1 cellular context compared by ENCODE assay signal in the genomic region with DNA sequence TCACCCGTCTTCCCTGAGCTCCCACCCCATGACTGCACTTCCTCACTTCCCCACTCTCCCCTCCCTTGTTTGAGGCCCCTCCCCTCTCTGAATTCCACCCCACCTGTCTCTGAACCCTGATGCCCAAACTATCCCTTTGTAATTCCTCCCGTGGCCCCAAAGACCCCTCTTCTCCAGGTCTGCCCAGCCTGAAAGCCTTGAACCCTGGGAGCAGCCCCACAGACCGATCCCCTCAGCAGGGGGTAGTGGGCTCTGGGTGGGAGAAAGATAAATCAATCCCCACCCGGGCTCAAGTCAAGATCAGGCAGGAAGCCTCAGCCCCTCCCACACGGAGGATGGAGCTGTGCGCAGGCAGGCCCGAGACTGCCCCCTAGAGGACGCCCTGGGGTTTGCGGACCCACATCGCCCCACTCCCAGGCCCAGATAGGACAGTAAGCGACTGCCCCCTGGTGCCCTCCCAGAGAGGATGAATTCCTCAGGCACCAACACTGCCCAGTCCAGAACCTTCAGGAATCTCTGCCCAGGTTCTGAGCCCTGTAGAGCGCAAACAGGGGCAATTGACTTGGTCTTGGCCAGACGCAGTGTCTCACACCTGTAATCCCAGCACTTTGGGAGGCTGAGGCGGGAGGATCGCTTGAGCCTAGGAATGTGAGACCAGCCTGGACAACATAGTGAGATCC.
TF ChIP-seq lines count a peak whose summit lies in the region.

No MANE protein-coding gene starts in this region.

TF ChIP-seq in K562, 482 proteins besides CTCF, POLR2A, EP300 and RAD21 (continued from another document and continues in another):
- TF ChIP-seq, protein P1, sequence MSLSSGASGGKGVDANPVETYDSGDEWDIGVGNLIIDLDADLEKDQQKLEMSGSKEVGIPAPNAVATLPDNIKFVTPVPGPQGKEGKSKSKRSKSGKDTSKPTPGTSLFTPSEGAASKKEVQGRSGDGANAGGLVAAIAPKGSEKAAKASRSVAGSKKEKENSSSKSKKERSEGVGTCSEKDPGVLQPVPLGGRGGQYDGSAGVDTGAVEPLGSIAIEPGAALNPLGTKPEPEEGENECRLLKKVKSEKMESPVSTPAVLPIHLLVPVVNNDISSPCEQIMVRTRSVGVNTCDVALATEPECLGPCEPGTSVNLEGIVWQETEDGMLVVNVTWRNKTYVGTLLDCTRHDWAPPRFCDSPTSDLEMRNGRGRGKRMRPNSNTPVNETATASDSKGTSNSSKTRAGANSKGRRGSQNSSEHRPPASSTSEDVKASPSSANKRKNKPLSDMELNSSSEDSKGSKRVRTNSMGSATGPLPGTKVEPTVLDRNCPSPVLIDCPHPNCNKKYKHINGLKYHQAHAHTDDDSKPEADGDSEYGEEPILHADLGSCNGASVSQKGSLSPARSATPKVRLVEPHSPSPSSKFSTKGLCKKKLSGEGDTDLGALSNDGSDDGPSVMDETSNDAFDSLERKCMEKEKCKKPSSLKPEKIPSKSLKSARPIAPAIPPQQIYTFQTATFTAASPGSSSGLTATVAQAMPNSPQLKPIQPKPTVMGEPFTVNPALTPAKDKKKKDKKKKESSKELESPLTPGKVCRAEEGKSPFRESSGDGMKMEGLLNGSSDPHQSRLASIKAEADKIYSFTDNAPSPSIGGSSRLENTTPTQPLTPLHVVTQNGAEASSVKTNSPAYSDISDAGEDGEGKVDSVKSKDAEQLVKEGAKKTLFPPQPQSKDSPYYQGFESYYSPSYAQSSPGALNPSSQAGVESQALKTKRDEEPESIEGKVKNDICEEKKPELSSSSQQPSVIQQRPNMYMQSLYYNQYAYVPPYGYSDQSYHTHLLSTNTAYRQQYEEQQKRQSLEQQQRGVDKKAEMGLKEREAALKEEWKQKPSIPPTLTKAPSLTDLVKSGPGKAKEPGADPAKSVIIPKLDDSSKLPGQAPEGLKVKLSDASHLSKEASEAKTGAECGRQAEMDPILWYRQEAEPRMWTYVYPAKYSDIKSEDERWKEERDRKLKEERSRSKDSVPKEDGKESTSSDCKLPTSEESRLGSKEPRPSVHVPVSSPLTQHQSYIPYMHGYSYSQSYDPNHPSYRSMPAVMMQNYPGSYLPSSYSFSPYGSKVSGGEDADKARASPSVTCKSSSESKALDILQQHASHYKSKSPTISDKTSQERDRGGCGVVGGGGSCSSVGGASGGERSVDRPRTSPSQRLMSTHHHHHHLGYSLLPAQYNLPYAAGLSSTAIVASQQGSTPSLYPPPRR (CRISPR knock-in tag; IDR thresholded peaks at IDR 0.05; ENCODE audit: borderline replicate concordance): no peak
- TF ChIP-seq SMARCA4 (IDR thresholded peaks at IDR 0.05) (no peak), ZNF121 (CRISPR knock-in tag; conservative IDR thresholded peaks at IDR 0.05) (peak; percentile 100), ZNF561 (CRISPR knock-in tag; conservative IDR thresholded peaks at IDR 0.05) (no peak), ZBTB7A (IDR thresholded peaks at IDR 0.05; ENCODE audit: borderline replicate concordance, control insufficient read depth, low read depth, low read length) (no peak; the same call in none of the 2 replicates), NCOA6 (IDR thresholded peaks at IDR 0.05) (no peak), RFX5 (IDR thresholded peaks at IDR 0.05; ENCODE audit: low read depth, low read length) (peak; percentile 60; the same call in 1 of the 2 replicates), PHF8 (IDR thresholded peaks at IDR 0.05; ENCODE audit: borderline replicate concordance, low read length) (no peak), CBX2 (IDR thresholded peaks at IDR 0.05; ENCODE audit: insufficient read depth, low read length, poor library complexity, severe bottlenecking) (no peak), MYBL2 (IDR thresholded peaks at IDR 0.05; ENCODE audit: low read depth) (no peak), MYBL2 (CRISPR knock-in tag; IDR thresholded peaks at IDR 0.05; ENCODE audit: borderline replicate concordance) (no peak), TSC22D4 (tag; IDR thresholded peaks at IDR 0.05) (no peak), DNMT1 (IDR thresholded peaks at IDR 0.05) (no peak), TCFL5 (CRISPR knock-in tag; conservative IDR thresholded peaks at IDR 0.05) (no peak), CBFA2T2 (conservative IDR thresholded peaks at IDR 0.05) (no peak), CREM (IDR thresholded peaks at IDR 0.05; ENCODE audit: low read depth) (peak; percentile 78), NFE2L1 (tag; IDR thresholded peaks at IDR 0.05; ENCODE audit: borderline replicate concordance, low read depth) (no peak), ZKSCAN1 (IDR thresholded peaks at IDR 0.05; ENCODE audit: low read depth, low read length) (peak; percentile 82; the same call in 1 of the 2 replicates), PHTF2 (CRISPR knock-in tag; IDR thresholded peaks at IDR 0.05) (no peak), TRIM24 (IDR thresholded peaks at IDR 0.05) (no peak), ZKSCAN3 (CRISPR knock-in tag; IDR thresholded peaks at IDR 0.05) (no peak), FOXP1 (CRISPR knock-in tag; IDR thresholded peaks at IDR 0.05) (peak; percentile 80; the same call in 1 of the 2 replicates), BCOR (IDR thresholded peaks at IDR 0.05) (peak; percentile 95), KDM5B (IDR thresholded peaks at IDR 0.05; ENCODE audit: insufficient replicate concordance, low read depth, low read length) (no peak), ZFPM2 (CRISPR knock-in tag; IDR thresholded peaks at IDR 0.05) (no peak), RBFOX2 (IDR thresholded peaks at IDR 0.05; ENCODE audit: low read depth, low read length) (no peak), MAZ (CRISPR knock-in tag; conservative IDR thresholded peaks at IDR 0.05 in 1 of 2, IDR thresholded peaks at IDR 0.05 in 1 of 2) (peak; percentile 97 to 99), HDAC8 (tag; IDR thresholded peaks at IDR 0.05) (peak; percentile 53; the same call in 1 of the 2 replicates), SMARCB1 (IDR thresholded peaks at IDR 0.05; ENCODE audit: insufficient read length, low read depth) (no peak), ZNF589 (CRISPR knock-in tag; IDR thresholded peaks at IDR 0.05; ENCODE audit: low read depth) (no peak), FOXJ2 (tag; IDR thresholded peaks at IDR 0.05) (no peak), KLF16 (IDR thresholded peaks at IDR 0.05) (peak; percentile 84), ZNF830 (CRISPR knock-in tag; IDR thresholded peaks at IDR 0.05) (no peak), PHB (CRISPR knock-in tag; IDR thresholded peaks at IDR 0.05) (no peak), U2AF2 (optimal IDR thresholded peaks at IDR 0.05; ENCODE audit: low read depth, low read length) (no peak)
- TF ChIP-seq, protein P2, sequence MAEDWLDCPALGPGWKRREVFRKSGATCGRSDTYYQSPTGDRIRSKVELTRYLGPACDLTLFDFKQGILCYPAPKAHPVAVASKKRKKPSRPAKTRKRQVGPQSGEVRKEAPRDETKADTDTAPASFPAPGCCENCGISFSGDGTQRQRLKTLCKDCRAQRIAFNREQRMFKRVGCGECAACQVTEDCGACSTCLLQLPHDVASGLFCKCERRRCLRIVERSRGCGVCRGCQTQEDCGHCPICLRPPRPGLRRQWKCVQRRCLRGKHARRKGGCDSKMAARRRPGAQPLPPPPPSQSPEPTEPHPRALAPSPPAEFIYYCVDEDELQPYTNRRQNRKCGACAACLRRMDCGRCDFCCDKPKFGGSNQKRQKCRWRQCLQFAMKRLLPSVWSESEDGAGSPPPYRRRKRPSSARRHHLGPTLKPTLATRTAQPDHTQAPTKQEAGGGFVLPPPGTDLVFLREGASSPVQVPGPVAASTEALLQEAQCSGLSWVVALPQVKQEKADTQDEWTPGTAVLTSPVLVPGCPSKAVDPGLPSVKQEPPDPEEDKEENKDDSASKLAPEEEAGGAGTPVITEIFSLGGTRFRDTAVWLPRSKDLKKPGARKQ (CRISPR knock-in tag; IDR thresholded peaks at IDR 0.05): no peak
- TF ChIP-seq, protein P3, sequence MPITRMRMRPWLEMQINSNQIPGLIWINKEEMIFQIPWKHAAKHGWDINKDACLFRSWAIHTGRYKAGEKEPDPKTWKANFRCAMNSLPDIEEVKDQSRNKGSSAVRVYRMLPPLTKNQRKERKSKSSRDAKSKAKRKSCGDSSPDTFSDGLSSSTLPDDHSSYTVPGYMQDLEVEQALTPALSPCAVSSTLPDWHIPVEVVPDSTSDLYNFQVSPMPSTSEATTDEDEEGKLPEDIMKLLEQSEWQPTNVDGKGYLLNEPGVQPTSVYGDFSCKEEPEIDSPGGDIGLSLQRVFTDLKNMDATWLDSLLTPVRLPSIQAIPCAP (CRISPR knock-in tag; IDR thresholded peaks at IDR 0.05; ENCODE audit: borderline replicate concordance): no peak
- TF ChIP-seq, protein P4, sequence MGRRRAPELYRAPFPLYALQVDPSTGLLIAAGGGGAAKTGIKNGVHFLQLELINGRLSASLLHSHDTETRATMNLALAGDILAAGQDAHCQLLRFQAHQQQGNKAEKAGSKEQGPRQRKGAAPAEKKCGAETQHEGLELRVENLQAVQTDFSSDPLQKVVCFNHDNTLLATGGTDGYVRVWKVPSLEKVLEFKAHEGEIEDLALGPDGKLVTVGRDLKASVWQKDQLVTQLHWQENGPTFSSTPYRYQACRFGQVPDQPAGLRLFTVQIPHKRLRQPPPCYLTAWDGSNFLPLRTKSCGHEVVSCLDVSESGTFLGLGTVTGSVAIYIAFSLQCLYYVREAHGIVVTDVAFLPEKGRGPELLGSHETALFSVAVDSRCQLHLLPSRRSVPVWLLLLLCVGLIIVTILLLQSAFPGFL (CRISPR knock-in tag; IDR thresholded peaks at IDR 0.05): no peak
- TF ChIP-seq, protein P5, sequence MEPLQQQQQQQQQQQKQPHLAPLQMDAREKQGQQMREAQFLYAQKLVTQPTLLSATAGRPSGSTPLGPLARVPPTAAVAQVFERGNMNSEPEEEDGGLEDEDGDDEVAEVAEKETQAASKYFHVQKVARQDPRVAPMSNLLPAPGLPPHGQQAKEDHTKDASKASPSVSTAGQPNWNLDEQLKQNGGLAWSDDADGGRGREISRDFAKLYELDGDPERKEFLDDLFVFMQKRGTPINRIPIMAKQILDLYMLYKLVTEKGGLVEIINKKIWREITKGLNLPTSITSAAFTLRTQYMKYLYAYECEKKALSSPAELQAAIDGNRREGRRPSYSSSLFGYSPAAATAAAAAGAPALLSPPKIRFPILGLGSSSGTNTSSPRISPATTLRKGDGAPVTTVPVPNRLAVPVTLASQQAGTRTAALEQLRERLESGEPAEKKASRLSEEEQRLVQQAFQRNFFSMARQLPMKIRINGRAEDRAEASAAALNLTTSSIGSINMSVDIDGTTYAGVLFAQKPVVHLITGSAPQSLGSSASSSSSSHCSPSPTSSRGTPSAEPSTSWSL (CRISPR knock-in tag; IDR thresholded peaks at IDR 0.05; ENCODE audit: borderline replicate concordance): no peak
- TF ChIP-seq, protein P6, sequence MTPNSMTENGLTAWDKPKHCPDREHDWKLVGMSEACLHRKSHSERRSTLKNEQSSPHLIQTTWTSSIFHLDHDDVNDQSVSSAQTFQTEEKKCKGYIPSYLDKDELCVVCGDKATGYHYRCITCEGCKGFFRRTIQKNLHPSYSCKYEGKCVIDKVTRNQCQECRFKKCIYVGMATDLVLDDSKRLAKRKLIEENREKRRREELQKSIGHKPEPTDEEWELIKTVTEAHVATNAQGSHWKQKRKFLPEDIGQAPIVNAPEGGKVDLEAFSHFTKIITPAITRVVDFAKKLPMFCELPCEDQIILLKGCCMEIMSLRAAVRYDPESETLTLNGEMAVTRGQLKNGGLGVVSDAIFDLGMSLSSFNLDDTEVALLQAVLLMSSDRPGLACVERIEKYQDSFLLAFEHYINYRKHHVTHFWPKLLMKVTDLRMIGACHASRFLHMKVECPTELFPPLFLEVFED (CRISPR knock-in tag; conservative IDR thresholded peaks at IDR 0.05): no peak; the same call in 1 of the 2 replicates
- TF ChIP-seq, protein P7, sequence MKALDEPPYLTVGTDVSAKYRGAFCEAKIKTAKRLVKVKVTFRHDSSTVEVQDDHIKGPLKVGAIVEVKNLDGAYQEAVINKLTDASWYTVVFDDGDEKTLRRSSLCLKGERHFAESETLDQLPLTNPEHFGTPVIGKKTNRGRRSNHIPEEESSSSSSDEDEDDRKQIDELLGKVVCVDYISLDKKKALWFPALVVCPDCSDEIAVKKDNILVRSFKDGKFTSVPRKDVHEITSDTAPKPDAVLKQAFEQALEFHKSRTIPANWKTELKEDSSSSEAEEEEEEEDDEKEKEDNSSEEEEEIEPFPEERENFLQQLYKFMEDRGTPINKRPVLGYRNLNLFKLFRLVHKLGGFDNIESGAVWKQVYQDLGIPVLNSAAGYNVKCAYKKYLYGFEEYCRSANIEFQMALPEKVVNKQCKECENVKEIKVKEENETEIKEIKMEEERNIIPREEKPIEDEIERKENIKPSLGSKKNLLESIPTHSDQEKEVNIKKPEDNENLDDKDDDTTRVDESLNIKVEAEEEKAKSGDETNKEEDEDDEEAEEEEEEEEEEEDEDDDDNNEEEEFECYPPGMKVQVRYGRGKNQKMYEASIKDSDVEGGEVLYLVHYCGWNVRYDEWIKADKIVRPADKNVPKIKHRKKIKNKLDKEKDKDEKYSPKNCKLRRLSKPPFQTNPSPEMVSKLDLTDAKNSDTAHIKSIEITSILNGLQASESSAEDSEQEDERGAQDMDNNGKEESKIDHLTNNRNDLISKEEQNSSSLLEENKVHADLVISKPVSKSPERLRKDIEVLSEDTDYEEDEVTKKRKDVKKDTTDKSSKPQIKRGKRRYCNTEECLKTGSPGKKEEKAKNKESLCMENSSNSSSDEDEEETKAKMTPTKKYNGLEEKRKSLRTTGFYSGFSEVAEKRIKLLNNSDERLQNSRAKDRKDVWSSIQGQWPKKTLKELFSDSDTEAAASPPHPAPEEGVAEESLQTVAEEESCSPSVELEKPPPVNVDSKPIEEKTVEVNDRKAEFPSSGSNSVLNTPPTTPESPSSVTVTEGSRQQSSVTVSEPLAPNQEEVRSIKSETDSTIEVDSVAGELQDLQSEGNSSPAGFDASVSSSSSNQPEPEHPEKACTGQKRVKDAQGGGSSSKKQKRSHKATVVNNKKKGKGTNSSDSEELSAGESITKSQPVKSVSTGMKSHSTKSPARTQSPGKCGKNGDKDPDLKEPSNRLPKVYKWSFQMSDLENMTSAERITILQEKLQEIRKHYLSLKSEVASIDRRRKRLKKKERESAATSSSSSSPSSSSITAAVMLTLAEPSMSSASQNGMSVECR (CRISPR knock-in tag; IDR thresholded peaks at IDR 0.05): peak; percentile 54; the same call in 1 of the 2 replicates
- TF ChIP-seq, protein P8, sequence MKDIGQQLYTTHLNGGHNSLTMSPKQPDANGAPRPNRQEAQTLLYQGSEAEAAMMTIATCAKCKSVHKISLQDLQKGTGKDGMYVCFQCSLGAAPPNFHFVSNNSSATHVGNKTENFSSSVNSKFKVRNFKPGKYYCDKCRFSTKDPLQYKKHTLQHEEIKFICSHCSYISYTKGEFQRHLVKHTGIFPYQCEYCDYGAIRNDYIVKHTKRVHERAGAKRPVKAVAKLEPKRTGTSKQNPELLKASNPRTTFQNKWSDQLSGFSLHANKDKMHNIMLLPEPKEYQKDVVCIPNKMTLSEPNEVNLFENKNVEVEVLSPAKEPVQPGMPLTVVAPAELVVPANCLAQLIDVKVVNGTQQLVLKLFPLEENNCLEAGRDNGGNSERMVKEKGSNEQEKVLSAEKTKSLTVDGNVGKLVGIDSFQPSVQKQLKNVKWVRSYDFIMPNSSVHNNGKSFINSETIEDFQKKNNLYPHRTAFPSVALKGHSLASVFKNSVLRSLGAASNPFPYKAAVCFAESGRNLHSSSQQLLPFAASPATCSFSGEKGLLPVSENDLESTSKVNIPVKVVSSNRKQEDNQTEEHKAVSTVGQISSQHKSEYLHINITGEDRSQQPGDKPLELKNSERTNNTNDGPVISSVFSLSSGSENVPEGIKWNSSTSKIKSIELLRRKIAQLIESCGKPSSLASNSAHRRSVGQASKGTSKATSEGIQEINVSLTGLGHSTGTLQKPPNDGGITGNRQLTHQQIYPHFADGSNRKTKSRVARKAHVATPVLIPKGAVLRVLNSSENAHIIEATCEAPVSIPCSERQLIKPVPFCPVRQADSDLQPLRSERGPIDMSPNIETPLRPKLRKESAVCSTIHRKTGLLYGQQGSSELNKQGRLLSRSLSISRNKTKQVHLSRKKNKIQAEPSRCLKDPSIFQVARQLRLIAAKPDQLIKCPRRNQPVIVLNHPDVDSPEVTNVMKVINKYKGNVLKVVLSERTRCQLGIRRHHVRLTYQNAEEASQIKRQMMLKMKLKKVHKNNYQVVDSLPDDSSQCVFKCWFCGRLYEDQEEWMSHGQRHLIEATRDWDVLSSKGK (CRISPR knock-in tag; IDR thresholded peaks at IDR 0.05): no peak
